In the genomic region with DNA sequence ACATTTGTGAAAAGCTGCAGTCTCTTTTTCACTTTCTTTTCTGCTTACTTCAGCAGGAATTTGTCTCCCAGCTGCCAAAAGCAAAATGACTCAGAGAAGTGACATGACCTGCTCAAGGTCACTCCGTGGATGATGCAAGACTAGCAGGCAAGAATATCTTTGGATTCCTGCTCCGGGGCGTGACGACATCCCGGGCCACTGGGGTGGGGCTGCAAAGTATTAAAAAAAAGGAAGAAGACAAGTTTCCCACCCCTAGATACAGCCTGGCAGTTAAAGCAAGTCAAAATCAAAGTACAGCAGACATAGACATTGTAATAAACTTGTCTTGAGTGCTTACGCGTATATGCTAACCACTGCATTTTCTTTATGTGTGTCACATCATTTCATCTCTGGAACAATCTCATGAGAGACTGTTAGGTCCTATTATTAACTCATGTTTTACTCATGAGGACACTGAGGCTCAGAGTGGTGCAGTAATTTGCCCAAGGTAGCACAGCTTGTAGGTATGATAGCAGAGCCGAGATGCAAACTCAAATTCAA, we compare ENCODE assay signal across 8 cellular contexts.
A peak's percentile ranks its signal among the peaks of the same experiment; 100 is the strongest.
DNase-seq lines count a peak whose midpoint lies in the region; ATAC-seq and TF ChIP-seq lines count a peak whose summit lies in the region.

No MANE protein-coding gene starts in this region.

- H3K36me3 Mint-ChIP-seq in memory B cell, result no peaks in the 10 kb centered on the region

- H3K4me3 ChIP-seq in cardiac fibroblast (replicated peaks in 1 of 2; ENCODE audit: low read depth in 2 of 2, low read length in 2 of 2) (no peak overlapping the region), WERI-Rb-1 (ENCODE audit: low read depth, low read length) (no peak overlapping the region)

- peak overlapping the region; percentile 22 for H3K4me3 Mint-ChIP-seq in memory B cell

- DNase-seq in GM04504 (ENCODE audit: low read depth), result peak; percentile 91
- DNase-seq in NCI-H69 (lab: John Stamatoyannopoulos, UW), result peak; percentile 32
- DNase-seq in cardiac fibroblast (ENCODE audit: low read depth in 2 of 2), result peak; percentile 97
- no peak for DNase-seq in memory B cell (ENCODE audit: low spot score in 2 of 2)
- no peak for DNase-seq in WERI-Rb-1

- TF ChIP-seq CTCF in cardiac fibroblast (IDR thresholded peaks at IDR 0.05; ENCODE audit: low read depth, low read length) (no peak), WERI-Rb-1 (IDR thresholded peaks at IDR 0.05; ENCODE audit: low read depth, low read length) (no peak)

- no peaks in the 10 kb centered on the region for H3K27me3 ChIP-seq in WERI-Rb-1 (ENCODE audit: insufficient read depth, low read depth, severe bottlenecking)

- no peak overlapping the region for H3K27ac ChIP-seq in WERI-Rb-1

- no peak overlapping the region for H3K27ac Mint-ChIP-seq in memory B cell

- H3K4me1 Mint-ChIP-seq in memory B cell, result peaks cover 52% of the 10 kb centered on the region

- H3K9me3 Mint-ChIP-seq in memory B cell, result no peaks in the 10 kb centered on the region

- no peaks in the 10 kb centered on the region for H3K36me3 ChIP-seq in WERI-Rb-1

- peaks cover 7% of the 10 kb centered on the region for H3K27me3 Mint-ChIP-seq in memory B cell

- no peaks in the 10 kb centered on the region for H3K9me3 ChIP-seq in WERI-Rb-1 (ENCODE audit: severe bottlenecking)

- no peak for ATAC-seq in memory B cell (ENCODE audit: low read depth)
- no peak for ATAC-seq in HG02798 (IDR thresholded peaks at IDR 0.05; ENCODE audit: poor library complexity, unreplicated experiment)
- no peak for ATAC-seq in GM19463 (IDR thresholded peaks at IDR 0.05; ENCODE audit: unreplicated experiment)
- no peak for ATAC-seq in GM21360 (IDR thresholded peaks at IDR 0.05; ENCODE audit: unreplicated experiment)

Comparison
In these comparisons a context has a peak if more than half of its experiments do, and no peak if none do; other contexts are left out.
1. DNase-seq: peak in GM04504 (single experiment), NCI-H69 (single experiment) and cardiac fibroblast (2 of 2); none in memory B cell (0 of 2) and WERI-Rb-1 (single experiment).